22 cellular contexts compared by ENCODE assay signal in the genomic region with DNA sequence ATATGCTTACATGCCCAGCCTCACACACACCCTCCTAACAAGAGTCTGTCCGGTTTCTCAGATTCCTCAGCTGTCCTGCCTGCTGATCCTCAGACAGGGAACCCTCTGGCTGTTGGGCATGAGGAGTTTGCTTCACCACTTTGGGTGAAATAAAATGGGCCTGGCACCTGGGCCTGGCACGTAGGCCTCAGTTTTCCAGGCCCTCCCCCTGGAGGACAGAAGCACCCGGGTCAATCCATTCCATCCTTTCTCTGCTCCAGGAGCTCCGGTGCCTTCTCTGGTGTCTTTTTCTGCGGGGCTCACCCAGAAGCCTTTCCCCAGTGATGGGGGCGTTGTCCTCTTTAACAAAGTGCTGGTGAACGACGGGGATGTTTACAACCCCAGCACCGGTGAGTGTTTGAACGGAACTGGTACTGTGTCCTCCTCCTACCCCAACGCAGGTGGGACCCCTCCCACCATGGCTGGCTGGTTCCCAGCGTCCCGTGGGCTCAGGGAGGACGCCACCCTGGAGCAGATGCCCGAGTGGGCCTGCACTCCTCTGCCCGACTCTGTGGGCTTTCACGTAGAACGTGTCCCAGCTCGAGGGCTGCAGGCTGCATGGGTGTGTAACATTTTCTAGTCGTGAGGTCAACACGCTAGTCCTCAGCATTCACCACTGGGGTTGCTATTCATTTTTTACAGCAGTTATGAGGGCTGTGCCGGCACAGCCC.
A peak's percentile ranks its signal among the peaks of the same experiment; 100 is the strongest.
DNase-seq lines count a peak whose midpoint lies in the region; ATAC-seq and TF ChIP-seq lines count a peak whose summit lies in the region.
"Had no signal": no experiment of that assay in that cellular context is flagged by ENCODE, and none has a peak within 500 bp of the region (broad histone marks: within the 10 kb centered on the region; RNA-seq: fewer than 3 reads in every experiment).

No MANE protein-coding gene starts in this region.

- no peaks in the 10 kb centered on the region for H3K9me3 ChIP-seq in CD8-positive, alpha-beta memory T cell (ENCODE audit: low read length)
- H3K9me3 ChIP-seq in effector memory CD4-positive, alpha-beta T cell (ENCODE audit: control insufficient read depth, low read length) = no peaks in the 10 kb centered on the region
- no peaks in the 10 kb centered on the region for H3K9me3 ChIP-seq in parathyroid adenoma (ENCODE audit: control insufficient read depth, low read length)

- H3K4me3 ChIP-seq in CD8-positive, alpha-beta memory T cell (ENCODE audit: low read length) = no peak overlapping the region
- H3K4me3 ChIP-seq in effector memory CD4-positive, alpha-beta T cell (ENCODE audit: insufficient read depth, low read depth, low read length, poor library complexity, severe bottlenecking) = no peak overlapping the region
- no peak overlapping the region for H3K4me3 ChIP-seq in parathyroid adenoma (ENCODE audit: low read depth, low read length)
- H3K4me3 ChIP-seq: GM23248 had no signal

- no peak for ATAC-seq in activated CD8-positive, alpha-beta T cell treated with anti-CD3 and anti-CD28 coated beads for 36 hours
- ATAC-seq in activated CD8-positive, alpha-beta T cell treated with anti-CD3 and anti-CD28 coated beads, Interleukin-2, amount 10 ng/mL, durations not matched to agents 7 days and 5 days = no peak
- no peak for ATAC-seq in GM18870 (IDR thresholded peaks at IDR 0.05; ENCODE audit: unreplicated experiment)
- ATAC-seq: left lobe of liver had no signal

- H3K4me1 ChIP-seq in CD8-positive, alpha-beta memory T cell (ENCODE audit: insufficient read depth, low read length) = peaks cover 8% of the 10 kb centered on the region
- peaks cover 14% of the 10 kb centered on the region for H3K4me1 ChIP-seq in effector memory CD4-positive, alpha-beta T cell (ENCODE audit: control insufficient read depth, insufficient read depth, low read length, poor library complexity, severe bottlenecking)
- H3K4me1 ChIP-seq in parathyroid adenoma = peaks cover 74% of the 10 kb centered on the region

- no peak overlapping the region for H3K4me2 ChIP-seq in parathyroid adenoma (ENCODE audit: low read length)

- H3K79me2 ChIP-seq in parathyroid adenoma = peaks cover 64% of the 10 kb centered on the region

- H3K9me3 Mint-ChIP-seq in activated CD8-positive, alpha-beta T cell treated with anti-CD3 and anti-CD28 coated beads for 36 hours = no peaks in the 10 kb centered on the region
- H3K9me3 Mint-ChIP-seq in activated CD8-positive, alpha-beta T cell treated with anti-CD3 and anti-CD28 coated beads, Interleukin-2, amount 10 ng/mL, durations not matched to agents 7 days and 5 days (ENCODE audit: insufficient read depth) = no peaks in the 10 kb centered on the region
- no peaks in the 10 kb centered on the region for H3K9me3 Mint-ChIP-seq in CD8-positive, alpha-beta memory T cell

- no peaks in the 10 kb centered on the region for H3K36me3 ChIP-seq in CD8-positive, alpha-beta memory T cell (ENCODE audit: insufficient read depth, low read length)
- peaks cover 21% of the 10 kb centered on the region for H3K36me3 ChIP-seq in effector memory CD4-positive, alpha-beta T cell (ENCODE audit: control insufficient read depth, insufficient read depth, low read length)
- H3K36me3 ChIP-seq in parathyroid adenoma (ENCODE audit: control insufficient read depth, insufficient read depth, low read length) = no peaks in the 10 kb centered on the region

- no peak overlapping the region for H2AFZ ChIP-seq in parathyroid adenoma
- H2AFZ ChIP-seq: GM23248 had no signal

- POLR2A ChIA-PET in activated CD8-positive, alpha-beta T cell treated with anti-CD3 and anti-CD28 coated beads for 36 hours (lab: Charles Lee) = interaction anchor here (0.9 to 3.5 kb wide), 4 partner anchors 9 to 74 kb away, joined by 3 to 13 read pairs (median 4); no protein-coding TSS in a partner anchor
- POLR2A ChIA-PET in activated CD8-positive, alpha-beta T cell treated with anti-CD3 and anti-CD28 coated beads, Interleukin-2, amount 10 ng/mL, durations not matched to agents 7 days and 5 days (lab: Charles Lee) = no interaction called here
- POLR2A ChIA-PET in CD8-positive, alpha-beta memory T cell (lab: Charles Lee) = no interaction called here

- H3K27ac Mint-ChIP-seq in activated CD8-positive, alpha-beta T cell treated with anti-CD3 and anti-CD28 coated beads for 36 hours = peak overlapping the region; percentile 35
- no peak overlapping the region for H3K27ac Mint-ChIP-seq in activated CD8-positive, alpha-beta T cell treated with anti-CD3 and anti-CD28 coated beads, Interleukin-2, amount 10 ng/mL, durations not matched to agents 7 days and 5 days
- H3K27ac Mint-ChIP-seq in CD8-positive, alpha-beta memory T cell = peak overlapping the region in 6 of 8 donors; percentile 15 to 85 (median 78)
- H3K27ac Mint-ChIP-seq: progenitor cell of endocrine pancreas had no signal

- no peak overlapping the region for H3K4me3 Mint-ChIP-seq in activated CD8-positive, alpha-beta T cell treated with anti-CD3 and anti-CD28 coated beads for 36 hours
- H3K4me3 Mint-ChIP-seq in activated CD8-positive, alpha-beta T cell treated with anti-CD3 and anti-CD28 coated beads, Interleukin-2, amount 10 ng/mL, durations not matched to agents 7 days and 5 days = no peak overlapping the region
- H3K4me3 Mint-ChIP-seq in CD8-positive, alpha-beta memory T cell = peak overlapping the region in 1 of 7 donors; percentile 82

- intact Hi-C loops in activated CD8-positive, alpha-beta T cell treated with anti-CD3 and anti-CD28 coated beads for 36 hours (cut with micrococcal nuclease) = loop anchor here (10.0 kb wide), 1 partner anchor 95 kb away; no protein-coding TSS in a partner anchor

- H3K27me3 Mint-ChIP-seq in activated CD8-positive, alpha-beta T cell treated with anti-CD3 and anti-CD28 coated beads for 36 hours = no peaks in the 10 kb centered on the region
- H3K27me3 Mint-ChIP-seq in activated CD8-positive, alpha-beta T cell treated with anti-CD3 and anti-CD28 coated beads, Interleukin-2, amount 10 ng/mL, durations not matched to agents 7 days and 5 days (ENCODE audit: low read depth) = no peaks in the 10 kb centered on the region
- H3K27me3 Mint-ChIP-seq in CD8-positive, alpha-beta memory T cell = peaks cover 0 to 1% of the 10 kb centered on the region in 2 donors
- H3K27me3 Mint-ChIP-seq: progenitor cell of endocrine pancreas had no signal

- H3K9ac ChIP-seq in parathyroid adenoma = peak overlapping the region; percentile 31
- H3K9ac ChIP-seq: GM23248 had no signal

- H3K27me3 ChIP-seq in CD8-positive, alpha-beta memory T cell (ENCODE audit: insufficient read depth, low read length, poor library complexity, severe bottlenecking) = no peaks in the 10 kb centered on the region
- no peaks in the 10 kb centered on the region for H3K27me3 ChIP-seq in effector memory CD4-positive, alpha-beta T cell (replicated peaks; ENCODE audit: control insufficient read depth, insufficient read depth, low read length, poor library complexity, severe bottlenecking)
- H3K27me3 ChIP-seq in parathyroid adenoma (ENCODE audit: control insufficient read depth, insufficient read depth, low read length) = no peaks in the 10 kb centered on the region

- H3K4me1 Mint-ChIP-seq in activated CD8-positive, alpha-beta T cell treated with anti-CD3 and anti-CD28 coated beads for 36 hours (ENCODE audit: low read depth) = peaks cover 26% of the 10 kb centered on the region
- peaks cover 31% of the 10 kb centered on the region for H3K4me1 Mint-ChIP-seq in activated CD8-positive, alpha-beta T cell treated with anti-CD3 and anti-CD28 coated beads, Interleukin-2, amount 10 ng/mL, durations not matched to agents 7 days and 5 days (ENCODE audit: low read depth)
- peaks cover 20 to 25% (median 20%) of the 10 kb centered on the region in 3 donors for H3K4me1 Mint-ChIP-seq in CD8-positive, alpha-beta memory T cell

- H3K27ac ChIP-seq in CD8-positive, alpha-beta memory T cell (ENCODE audit: low read depth, low read length) = no peak overlapping the region
- peak overlapping the region; percentile 4 for H3K27ac ChIP-seq in effector memory CD4-positive, alpha-beta T cell (ENCODE audit: insufficient read depth, low read length, poor library complexity, severe bottlenecking)
- H3K27ac ChIP-seq in parathyroid adenoma = peak overlapping the region; percentile 99
- H3K27ac ChIP-seq: 22Rv1, C4-2B, GM23248, WERI-Rb-1 had no signal

- TF ChIP-seq CTCF in activated CD8-positive, alpha-beta T cell treated with anti-CD3 and anti-CD28 coated beads for 36 hours (IDR thresholded peaks at IDR 0.05) = no peak
- no peak for TF ChIP-seq CTCF in parathyroid adenoma (IDR thresholded peaks at IDR 0.05)

- DNase-seq in activated CD8-positive, alpha-beta T cell treated with anti-CD3 and anti-CD28 coated beads for 36 hours = no peak
- no peak for DNase-seq in activated CD8-positive, alpha-beta T cell treated with anti-CD3 and anti-CD28 coated beads, Interleukin-2, amount 10 ng/mL, durations not matched to agents 7 days and 5 days
- DNase-seq in CD8-positive, alpha-beta memory T cell = no peak
- no peak for DNase-seq in effector memory CD4-positive, alpha-beta T cell
- no peak for DNase-seq in SIG-M5 treated with dmso at 0.1 percent for 504 hours (lab: John Stamatoyannopoulos, UW; ENCODE audit: unreplicated experiment)
- no peak for DNase-seq in NCI-H2081 treated with DMSO at 0.1 percent for 48 hours (lab: John Stamatoyannopoulos, UW)
- DNase-seq: activated CD4-positive, alpha-beta T cell treated with anti-CD3 and anti-CD28 coated beads, Interleukin-2, amount 50 U/mL, for 4 hours; activated gamma-delta T cell treated with Interleukin-2 at 50 U/mL for 16 hours; foreskin melanocyte; GM23248; Karpas-422; NCI-H1092 treated with DMSO at 0.1 percent for 48 hours; NCI-H526; Right ventricle myocardium superior; T-helper 1 cell; WERI-Rb-1 had no signal

- peaks cover 40% of the 10 kb centered on the region for H3K36me3 Mint-ChIP-seq in activated CD8-positive, alpha-beta T cell treated with anti-CD3 and anti-CD28 coated beads for 36 hours (ENCODE audit: low read depth)
- peaks cover 47% of the 10 kb centered on the region for H3K36me3 Mint-ChIP-seq in activated CD8-positive, alpha-beta T cell treated with anti-CD3 and anti-CD28 coated beads, Interleukin-2, amount 10 ng/mL, durations not matched to agents 7 days and 5 days (ENCODE audit: low read depth)
- peaks cover 0 to 33% (median 2%) of the 10 kb centered on the region in 3 donors for H3K36me3 Mint-ChIP-seq in CD8-positive, alpha-beta memory T cell

- CTCF ChIA-PET in activated CD8-positive, alpha-beta T cell treated with anti-CD3 and anti-CD28 coated beads for 36 hours (lab: Charles Lee) = interaction anchor here (1.2 kb wide), 2 partner anchors 10 to 144 kb away, joined by 3 to 5 read pairs; no protein-coding TSS in a partner anchor
- CTCF ChIA-PET in activated CD8-positive, alpha-beta T cell treated with anti-CD3 and anti-CD28 coated beads, Interleukin-2, amount 10 ng/mL, durations not matched to agents 7 days and 5 days (lab: Charles Lee) = no interaction called here
- CTCF ChIA-PET in CD8-positive, alpha-beta memory T cell (lab: Charles Lee) = no interaction called here
